ENCODE assay signal across 8 cellular contexts in the genomic region with DNA sequence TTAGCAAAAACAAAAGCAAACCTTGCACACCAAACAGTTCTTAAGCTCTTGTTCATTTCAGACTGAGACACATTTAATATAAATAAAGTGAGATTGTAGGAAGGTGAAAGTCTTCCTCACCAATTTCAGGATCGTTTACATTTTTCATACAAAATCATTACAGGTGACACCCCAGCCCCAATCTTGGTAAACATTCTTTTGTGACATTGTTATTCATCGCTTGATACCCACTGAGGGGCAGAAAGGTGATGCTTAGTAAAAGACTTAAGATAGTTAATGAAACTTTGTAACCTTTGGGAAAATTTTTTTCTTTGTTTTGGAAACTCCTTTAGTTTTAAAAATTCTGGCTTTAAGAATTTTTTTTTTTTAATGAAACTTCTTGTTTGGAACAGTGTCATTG. TPM values are rescaled to one million over a fixed set of nuclear protein-coding genes. Genes with fewer than 3 reads are reported as not detected.
A peak's percentile ranks its signal among the peaks of the same experiment; 100 is the strongest.
DNase-seq lines count a peak whose midpoint lies in the region; ATAC-seq and TF ChIP-seq lines count a peak whose summit lies in the region.

No MANE protein-coding gene starts in this region.

- H3K9me3 ChIP-seq in aorta (ENCODE audit: control insufficient read depth, low read length) = no peaks in the 10 kb centered on the region

- no peak overlapping the region for H2BK120ac ChIP-seq in mesendoderm (ENCODE audit: low read depth, low read length)

- H3K36me3 ChIP-seq in brain microvascular endothelial cell (replicated peaks) (no peaks in the 10 kb centered on the region), mesendoderm (ENCODE audit: control insufficient read depth, insufficient read depth, low read length) (no peaks in the 10 kb centered on the region), aorta (ENCODE audit: control insufficient read depth in 1 of 2, insufficient read depth in 2 of 2, low read length in 1 of 2) (no peaks in the 10 kb centered on the region)

- H3K27me3 ChIP-seq in brain microvascular endothelial cell (replicated peaks) (no peaks in the 10 kb centered on the region), mesendoderm (ENCODE audit: insufficient read depth, low read length, poor library complexity) (no peaks in the 10 kb centered on the region), aorta (ENCODE audit: control insufficient read depth in 1 of 2, insufficient read depth in 2 of 2, low read length in 1 of 2) (no peaks in the 10 kb centered on the region)

- no peak overlapping the region for H4K5ac ChIP-seq in mesendoderm (ENCODE audit: low read length)

- no peaks in the 10 kb centered on the region for H3K79me1 ChIP-seq in mesendoderm (ENCODE audit: low read length)

- H3K36me3 Mint-ChIP-seq in stimulated activated naive CD8-positive, alpha-beta T cell treated with anti-CD3 and anti-CD28 coated beads, Interleukin-15, Interleukin-2, amounts not matched to agents 100 ng/mL and 50 ng/mL, for 24 hours (ENCODE audit: low read depth) = peaks cover 31% of the 10 kb centered on the region

- no peak overlapping the region for H3K23ac ChIP-seq in mesendoderm (ENCODE audit: low read length)

- H2BK15ac ChIP-seq in mesendoderm (replicated peaks; ENCODE audit: low read depth) = no peak overlapping the region

- TF ChIP-seq CTCF in brain microvascular endothelial cell (IDR thresholded peaks at IDR 0.05; ENCODE audit: low read depth, low read length, missing control alignments) = no peak

- H3K27ac ChIP-seq in brain microvascular endothelial cell = peak overlapping the region; percentile 57
- H3K27ac ChIP-seq in mesendoderm (ENCODE audit: low read depth, low read length) = no peak overlapping the region
- H3K27ac ChIP-seq in aorta (ENCODE audit: low read depth in 1 of 2, low read length in 2 of 2) = peak overlapping the region in 1 of 2 donors; percentile 51

- peak overlapping the region; percentile 95 for H3K27ac Mint-ChIP-seq in stimulated activated naive CD8-positive, alpha-beta T cell treated with anti-CD3 and anti-CD28 coated beads, Interleukin-15, Interleukin-2, amounts not matched to agents 100 ng/mL and 50 ng/mL, for 24 hours

- H4K8ac ChIP-seq in mesendoderm (ENCODE audit: low read depth, low read length) = no peak overlapping the region

- no peak for DNase-seq in stimulated activated naive CD8-positive, alpha-beta T cell treated with anti-CD3 and anti-CD28 coated beads, Interleukin-15, Interleukin-2, amounts not matched to agents 100 U/mL and 50 U/mL, for 24 hours
- DNase-seq in brain microvascular endothelial cell (no peak), mesendoderm (peak; percentile 20), aorta (no peak), NCI-H1417 (lab: John Stamatoyannopoulos, UW) (no peak), SW 1271 (lab: John Stamatoyannopoulos, UW) (no peak)

- ATAC-seq in stimulated activated naive CD8-positive, alpha-beta T cell treated with anti-CD3 and anti-CD28 coated beads, Interleukin-15, Interleukin-2, amounts not matched to agents 100 U/mL and 50 U/mL, for 24 hours = no peak
- ATAC-seq in aorta (ENCODE audit: low FRiP score) (no peak), HG02623 (IDR thresholded peaks at IDR 0.05; ENCODE audit: unreplicated experiment) (no peak)

- H3K79me2 ChIP-seq in mesendoderm (ENCODE audit: control insufficient read depth, insufficient read depth, low read length) = peaks cover 18% of the 10 kb centered on the region

- H3K4me3 Mint-ChIP-seq in stimulated activated naive CD8-positive, alpha-beta T cell treated with anti-CD3 and anti-CD28 coated beads, Interleukin-15, Interleukin-2, amounts not matched to agents 100 ng/mL and 50 ng/mL, for 24 hours = peak overlapping the region; percentile 100

- H3K9ac ChIP-seq in mesendoderm (ENCODE audit: low read length) = peak overlapping the region; percentile 75

- no peak overlapping the region for H2BK5ac ChIP-seq in mesendoderm (ENCODE audit: low read length)

- H3K4me2 ChIP-seq in mesendoderm (ENCODE audit: low read length) = peak overlapping the region; percentile 18

- H3K4me1 ChIP-seq in mesendoderm (ENCODE audit: control insufficient read depth, low read depth, low read length) (no peaks in the 10 kb centered on the region), aorta (ENCODE audit: control insufficient read depth in 1 of 2, insufficient read depth in 2 of 2, low read length in 2 of 2) (no peaks in the 10 kb centered on the region)

- H3K4ac ChIP-seq in mesendoderm (ENCODE audit: low read depth, low read length) = no peak overlapping the region

- peaks cover 49% of the 10 kb centered on the region for H3K4me1 Mint-ChIP-seq in stimulated activated naive CD8-positive, alpha-beta T cell treated with anti-CD3 and anti-CD28 coated beads, Interleukin-15, Interleukin-2, amounts not matched to agents 100 ng/mL and 50 ng/mL, for 24 hours (ENCODE audit: low read depth)

- H3K4me3 ChIP-seq in brain microvascular endothelial cell (ENCODE audit: low read depth, low read length) (peak overlapping the region; percentile 90), mesendoderm (ENCODE audit: low read length) (peak overlapping the region; percentile 34), aorta (ENCODE audit: low read length in 2 of 2) (peak overlapping the region; percentile 72 to 99)

- no peaks in the 10 kb centered on the region for H3K9me3 Mint-ChIP-seq in stimulated activated naive CD8-positive, alpha-beta T cell treated with anti-CD3 and anti-CD28 coated beads, Interleukin-15, Interleukin-2, amounts not matched to agents 100 ng/mL and 50 ng/mL, for 24 hours

- H2AK5ac ChIP-seq in mesendoderm (ENCODE audit: low read length) = no peak overlapping the region

- no peaks in the 10 kb centered on the region for H3K27me3 Mint-ChIP-seq in stimulated activated naive CD8-positive, alpha-beta T cell treated with anti-CD3 and anti-CD28 coated beads, Interleukin-15, Interleukin-2, amounts not matched to agents 100 ng/mL and 50 ng/mL, for 24 hours

- H3K18ac ChIP-seq in mesendoderm (ENCODE audit: low read length) = no peak overlapping the region

- intact Hi-C loops in aorta (cut with DNase I) = loop anchor here in 1 of 2 donors (5.0 kb wide), 1 partner anchor 189 kb away; no protein-coding TSS in a partner anchor

- no CpG with 5 or more reads among the region's 2 CpGs for WGBS in mesendoderm (ENCODE audit: extremely low coverage, insufficient coverage, low lambda C conversion rate)
- 6 to 8% methylated on average over 2 of the region's 2 CpGs for WGBS in aorta, 2 donors

- H3K56ac ChIP-seq in mesendoderm (ENCODE audit: low read length) = peak overlapping the region; percentile 86

- in situ Hi-C loops in brain microvascular endothelial cell (cut with HindIII; ENCODE audit: low pct_ligation_motif_present, low sequenced_read_pairs) = no loop called here

RNA-seq across cellular contexts. Expression of gene ARID2, which starts 1.9 kb away (rescaled TPM):
- 15.0 TPM for polyA plus RNA-seq in mesendoderm (2013, experiment 1 of 2)
- polyA plus RNA-seq in mesendoderm (2013, experiment 2 of 2) = 14.5 TPM
- 10 to 100 TPM; 41.7 to 50.3 TPM for total RNA-seq in aorta
- 1 to 10 TPM; 2.9 to 6.5 TPM for polyA plus RNA-seq in aorta

Comparison
In these comparisons a context has a peak if more than half of its experiments do, and no peak if none do; other contexts are left out.
1. H3K4me3 ChIP-seq: peak in every context shown above with its lines; median percentile 90 in brain microvascular endothelial cell; 86 in aorta; 34 in mesendoderm.